25 cellular contexts compared by ENCODE assay signal in the genomic region with DNA sequence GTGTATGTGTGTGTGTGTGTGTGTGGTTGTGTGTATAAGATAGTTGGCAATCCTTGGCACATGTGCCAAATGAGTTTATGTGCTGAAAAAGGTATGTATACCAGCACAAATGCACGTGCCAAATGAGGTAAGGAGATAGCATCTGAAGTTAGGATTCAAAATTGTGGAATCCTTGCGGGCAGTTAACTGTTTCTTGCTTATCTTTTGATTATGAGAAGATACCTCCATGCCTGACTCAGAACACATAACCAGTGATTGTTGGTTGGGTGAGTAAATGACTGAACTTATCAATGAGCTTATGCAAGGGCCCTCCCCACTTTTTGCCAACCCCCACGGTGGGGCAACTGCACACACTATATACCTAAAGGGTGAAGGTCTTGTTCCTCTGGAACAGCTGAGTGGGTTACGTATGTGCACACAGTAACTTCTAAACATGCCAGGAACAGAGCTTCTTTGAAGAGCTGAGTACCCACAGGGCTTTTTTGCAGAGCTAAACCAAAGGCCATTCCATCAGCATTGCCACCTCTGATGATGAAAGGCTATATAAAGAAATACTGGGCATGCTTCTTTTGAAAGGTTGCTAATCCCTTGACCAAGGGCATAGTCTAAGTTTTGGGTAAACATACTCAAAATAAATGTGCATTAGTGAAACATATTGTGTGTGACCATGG.
"Had no signal": no experiment of that assay in that cellular context is flagged by ENCODE, and none has a peak within 500 bp of the region (broad histone marks: within the 10 kb centered on the region; RNA-seq: fewer than 3 reads in every experiment).

No MANE protein-coding gene starts in this region.

- DNase-seq: activated CD4-positive, alpha-beta T cell treated with anti-CD3 and anti-CD28 coated beads for 36 hours; activated CD4-positive, CD25-positive, alpha-beta regulatory T cell; activated CD8-positive, alpha-beta memory T cell treated with anti-CD3 and anti-CD28 coated beads, Interleukin-2, amount 10 ng/mL, durations not matched to agents 7 days and 5 days; activated CD8-positive, alpha-beta T cell treated with anti-CD3 and anti-CD28 coated beads, Interleukin-2, amount 10 ng/mL, durations not matched to agents 7 days and 5 days; activated naive CD8-positive, alpha-beta T cell treated with anti-CD3 and anti-CD28 coated beads, Interleukin-2, amount 50 U/mL, for 24 hours; activated T-cell treated with anti-CD3 and anti-CD28 coated beads, Interleukin-2, amount 50 U/mL, for 48 hours; dermis blood vessel endothelial cell; effector CD4-positive, alpha-beta T cell; foreskin keratinocyte; left ventricle myocardium inferior; naive B cell; nucleus accumbens; psoas muscle; stimulated activated CD4-positive, alpha-beta T cell treated with anti-CD3 and anti-CD28 coated beads, Interleukin-4, amount 100 ng/mL, for 4 hours; stimulated activated CD8-positive, alpha-beta memory T cell treated with anti-CD3 and anti-CD28 coated beads, Interleukin-4, amount 100 ng/mL, for 48 hours; stimulated activated naive CD8-positive, alpha-beta T cell treated with anti-CD3 and anti-CD28 coated beads, Interleukin-15, amount 100 ng/mL, for 72 hours; substantia nigra; T-cell had no signal

- H3K9ac ChIP-seq: parathyroid adenoma had no signal

- H3K4me1 ChIP-seq: foreskin keratinocyte, parathyroid adenoma, psoas muscle had no signal

- H3K4me1 Mint-ChIP-seq: activated CD4-positive, alpha-beta T cell treated with anti-CD3 and anti-CD28 coated beads for 36 hours; activated CD8-positive, alpha-beta memory T cell treated with anti-CD3 and anti-CD28 coated beads, Interleukin-2, amount 10 ng/mL, durations not matched to agents 7 days and 5 days; activated naive CD4-positive, alpha-beta T cell treated with anti-CD3 and anti-CD28 coated beads, Interleukin-2, amount 50 U/mL, for 24 hours; activated naive CD8-positive, alpha-beta T cell treated with anti-CD3 and anti-CD28 coated beads, Interleukin-2, amount 50 U/mL, for 24 hours; naive B cell; stimulated activated memory B cell treated with anti-CD40 and anti-IgM and Interleukin-4, amounts not matched to agents 10 μg/mL and 1 μg/mL and 100 μg/mL, for 72 hours; stimulated activated naive CD8-positive, alpha-beta T cell treated with anti-CD3 and anti-CD28 coated beads, Interleukin-15, amount 100 ng/mL, for 72 hours; T-cell had no signal

- H3K4me3 Mint-ChIP-seq: activated CD4-positive, alpha-beta T cell treated with anti-CD3 and anti-CD28 coated beads for 36 hours; activated CD8-positive, alpha-beta memory T cell treated with anti-CD3 and anti-CD28 coated beads, Interleukin-2, amount 10 ng/mL, durations not matched to agents 7 days and 5 days; activated CD8-positive, alpha-beta T cell treated with anti-CD3 and anti-CD28 coated beads, Interleukin-2, amount 10 ng/mL, durations not matched to agents 7 days and 5 days; activated naive CD4-positive, alpha-beta T cell treated with anti-CD3 and anti-CD28 coated beads, Interleukin-2, amount 50 U/mL, for 24 hours; activated naive CD8-positive, alpha-beta T cell treated with anti-CD3 and anti-CD28 coated beads, Interleukin-2, amount 50 U/mL, for 24 hours; naive B cell; neural crest cell; stimulated activated memory B cell treated with anti-CD40 and anti-IgM and Interleukin-4, amounts not matched to agents 10 μg/mL and 1 μg/mL and 100 μg/mL, for 72 hours; stimulated activated naive CD8-positive, alpha-beta T cell treated with anti-CD3 and anti-CD28 coated beads, Interleukin-15, amount 100 ng/mL, for 72 hours; T-cell; T-helper 2 cell treated with Interferon-gamma antibody and Interleukin-4, amounts not matched to agents 5 μg/mL and 100 μg/mL, for 36 hours had no signal

- H3K9me3 Mint-ChIP-seq: activated naive CD4-positive, alpha-beta T cell treated with anti-CD3 and anti-CD28 coated beads, Interleukin-2, amount 50 U/mL, for 24 hours; activated naive CD8-positive, alpha-beta T cell treated with anti-CD3 and anti-CD28 coated beads, Interleukin-2, amount 50 U/mL, for 24 hours; activated T-helper 2 cell treated with anti-CD3 and anti-CD28 coated beads, Interferon-gamma antibody, Interleukin-2, Interleukin-4, amounts not matched to agents 10 μg/mL and 5 μg/mL and 100 μg/mL, durations not matched to agents 14 hours and 24 hours and 36 hours; neural crest cell; stimulated activated memory B cell treated with anti-CD40 and anti-IgM and Interleukin-4, amounts not matched to agents 10 μg/mL and 1 μg/mL and 100 μg/mL, for 72 hours; stimulated activated naive CD8-positive, alpha-beta T cell treated with anti-CD3 and anti-CD28 coated beads, Interleukin-15, amount 100 ng/mL, for 72 hours; T-helper 2 cell treated with Interferon-gamma antibody and Interleukin-4, amounts not matched to agents 5 μg/mL and 100 μg/mL, for 36 hours had no signal

- H3K27me3 ChIP-seq: esophagus muscularis mucosa, foreskin keratinocyte had no signal

- H2AFZ ChIP-seq: parathyroid adenoma had no signal

- H3K27ac ChIP-seq: foreskin keratinocyte, left ventricle myocardium inferior, parathyroid adenoma, psoas muscle had no signal

- H3K79me2 ChIP-seq: parathyroid adenoma had no signal

- H3K4me3 ChIP-seq: esophagus muscularis mucosa, left ventricle myocardium inferior, psoas muscle had no signal

- H3K27ac Mint-ChIP-seq: activated CD4-positive, alpha-beta T cell treated with anti-CD3 and anti-CD28 coated beads for 36 hours; activated CD8-positive, alpha-beta memory T cell treated with anti-CD3 and anti-CD28 coated beads, Interleukin-2, amount 10 ng/mL, durations not matched to agents 7 days and 5 days; activated CD8-positive, alpha-beta T cell treated with anti-CD3 and anti-CD28 coated beads, Interleukin-2, amount 10 ng/mL, durations not matched to agents 7 days and 5 days; activated naive CD4-positive, alpha-beta T cell treated with anti-CD3 and anti-CD28 coated beads, Interleukin-2, amount 50 U/mL, for 24 hours; activated naive CD8-positive, alpha-beta T cell treated with anti-CD3 and anti-CD28 coated beads, Interleukin-2, amount 50 U/mL, for 24 hours; activated T-helper 2 cell treated with anti-CD3 and anti-CD28 coated beads, Interferon-gamma antibody, Interleukin-2, Interleukin-4, amounts not matched to agents 10 μg/mL and 5 μg/mL and 100 μg/mL, durations not matched to agents 14 hours and 24 hours and 36 hours; naive B cell; stimulated activated memory B cell treated with anti-CD40 and anti-IgM and Interleukin-4, amounts not matched to agents 10 μg/mL and 1 μg/mL and 100 μg/mL, for 72 hours; stimulated activated naive CD8-positive, alpha-beta T cell treated with anti-CD3 and anti-CD28 coated beads, Interleukin-15, amount 100 ng/mL, for 72 hours; T-cell; T-helper 2 cell treated with Interferon-gamma antibody and Interleukin-4, amounts not matched to agents 5 μg/mL and 100 μg/mL, for 36 hours had no signal

- H3K9me3 ChIP-seq: esophagus muscularis mucosa, left ventricle myocardium inferior, psoas muscle had no signal

- H3K27me3 Mint-ChIP-seq: activated CD4-positive, alpha-beta T cell treated with anti-CD3 and anti-CD28 coated beads for 36 hours; activated CD8-positive, alpha-beta memory T cell treated with anti-CD3 and anti-CD28 coated beads, Interleukin-2, amount 10 ng/mL, durations not matched to agents 7 days and 5 days; activated naive CD4-positive, alpha-beta T cell treated with anti-CD3 and anti-CD28 coated beads, Interleukin-2, amount 50 U/mL, for 24 hours; activated naive CD8-positive, alpha-beta T cell treated with anti-CD3 and anti-CD28 coated beads, Interleukin-2, amount 50 U/mL, for 24 hours; stimulated activated memory B cell treated with anti-CD40 and anti-IgM and Interleukin-4, amounts not matched to agents 10 μg/mL and 1 μg/mL and 100 μg/mL, for 72 hours had no signal

- ATAC-seq: activated CD4-positive, alpha-beta T cell treated with anti-CD3 and anti-CD28 coated beads for 36 hours; activated CD8-positive, alpha-beta memory T cell treated with anti-CD3 and anti-CD28 coated beads, Interleukin-2, amount 10 ng/mL, durations not matched to agents 7 days and 5 days; activated CD8-positive, alpha-beta T cell treated with anti-CD3 and anti-CD28 coated beads, Interleukin-2, amount 10 ng/mL, durations not matched to agents 7 days and 5 days; activated naive CD8-positive, alpha-beta T cell treated with anti-CD3 and anti-CD28 coated beads, Interleukin-2, amount 50 U/mL, for 24 hours; foreskin keratinocyte; psoas muscle; stimulated activated memory B cell treated with anti-CD40 and anti-IgM and Interleukin-4, amounts not matched to agents 10 μg/mL and 1 μg/mL and 100 μg/mL, for 72 hours; stimulated activated naive CD8-positive, alpha-beta T cell treated with anti-CD3 and anti-CD28 coated beads, Interleukin-15, amount 100 ng/mL, for 72 hours; T-cell had no signal

- H3K36me3 Mint-ChIP-seq: activated CD8-positive, alpha-beta memory T cell treated with anti-CD3 and anti-CD28 coated beads, Interleukin-2, amount 10 ng/mL, durations not matched to agents 7 days and 5 days; activated naive CD4-positive, alpha-beta T cell treated with anti-CD3 and anti-CD28 coated beads, Interleukin-2, amount 50 U/mL, for 24 hours; naive B cell; stimulated activated memory B cell treated with anti-CD40 and anti-IgM and Interleukin-4, amounts not matched to agents 10 μg/mL and 1 μg/mL and 100 μg/mL, for 72 hours; T-cell had no signal
